8 cellular contexts compared by ENCODE assay signal in the genomic region with DNA sequence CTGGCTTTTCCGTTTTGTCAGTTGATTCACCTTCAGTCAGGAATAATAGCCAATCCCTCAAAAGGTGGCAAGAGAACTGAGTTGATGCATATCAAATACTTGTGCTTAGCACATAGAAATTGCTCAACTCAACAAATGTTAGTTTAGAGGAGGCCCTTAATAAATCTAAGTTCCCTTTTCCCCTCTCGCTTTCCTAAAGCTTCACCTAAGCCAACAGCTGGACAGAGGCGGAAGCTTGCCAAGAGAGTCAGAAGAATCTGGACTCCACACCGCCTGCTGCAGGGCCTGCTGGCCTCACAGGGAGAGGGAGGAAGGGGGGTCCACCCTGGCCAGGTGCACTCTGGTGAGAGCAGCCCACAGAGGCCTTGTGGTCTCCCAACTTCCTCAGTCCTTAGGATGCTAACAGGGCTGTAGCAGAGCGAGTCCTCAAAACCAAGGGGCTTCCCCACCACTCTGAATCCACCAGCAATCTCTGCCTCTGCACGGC.
A peak's percentile ranks its signal among the peaks of the same experiment; 100 is the strongest.
DNase-seq lines count a peak whose midpoint lies in the region; ATAC-seq and TF ChIP-seq lines count a peak whose summit lies in the region.

No MANE protein-coding gene starts in this region.

- H3K9me3 Mint-ChIP-seq in MCF 10A (ENCODE audit: unreplicated experiment): no peaks in the 10 kb centered on the region
- no peaks in the 10 kb centered on the region for H3K9me3 Mint-ChIP-seq in naive thymus-derived CD8-positive, alpha-beta T cell

- H3K4me1 Mint-ChIP-seq in MCF 10A (ENCODE audit: insufficient read depth, unreplicated experiment): peaks cover 49% of the 10 kb centered on the region
- peaks cover 30 to 67% (median 40%) of the 10 kb centered on the region in 4 donors for H3K4me1 Mint-ChIP-seq in naive thymus-derived CD8-positive, alpha-beta T cell

- no peaks in the 10 kb centered on the region for H3K27me3 Mint-ChIP-seq in MCF 10A (ENCODE audit: insufficient read depth, unreplicated experiment)
- H3K27me3 Mint-ChIP-seq in naive thymus-derived CD8-positive, alpha-beta T cell: no peaks in the 10 kb centered on the region

- intact Hi-C loops in MCF 10A (cut with micrococcal nuclease): loop anchor here (1.0 to 5.0 kb wide), 3 partner anchors 68 to 287 kb away; no protein-coding TSS in a partner anchor

- H3K27ac Mint-ChIP-seq in MCF 10A (ENCODE audit: low read depth, unreplicated experiment): no peak overlapping the region
- H3K27ac Mint-ChIP-seq in naive thymus-derived CD8-positive, alpha-beta T cell: peak overlapping the region in 3 of 10 donors; percentile 76 to 87 (median 80)

- no peak for TF ChIP-seq POLR2A in GM18505 (IDR thresholded peaks at IDR 0.05; ENCODE audit: borderline replicate concordance, extremely low read depth, insufficient read depth, insufficient read length)

- CTCF ChIA-PET in MCF 10A (lab: Yijun Ruan, JAX): interaction anchor here (0.7 to 1.3 kb wide), 3 partner anchors 142 to 291 kb away, joined by 3 to 4 read pairs (median 3); no protein-coding TSS in a partner anchor

- H3K36me3 Mint-ChIP-seq in MCF 10A (ENCODE audit: insufficient read depth, unreplicated experiment): no peaks in the 10 kb centered on the region
- H3K36me3 Mint-ChIP-seq in naive thymus-derived CD8-positive, alpha-beta T cell: no peaks in the 10 kb centered on the region

- peak; percentile 53 for ATAC-seq in GM21381 (IDR thresholded peaks at IDR 0.05; ENCODE audit: unreplicated experiment)
- peak; percentile 69 to 86 for ATAC-seq in naive thymus-derived CD8-positive, alpha-beta T cell
- no peak for ATAC-seq in GM18505 (IDR thresholded peaks at IDR 0.05; ENCODE audit: unreplicated experiment)

- POLR2A ChIA-PET in MCF 10A (lab: Yijun Ruan, JAX): interaction anchor here (0.9 kb wide), 1 partner anchor 211 kb away, joined by 3 read pairs; no protein-coding TSS in a partner anchor
- POLR2A ChIA-PET in naive thymus-derived CD8-positive, alpha-beta T cell (lab: Charles Lee): interaction anchor here (0.6 kb wide), 1 partner anchor 458 kb away, joined by 4 read pairs; no protein-coding TSS in a partner anchor

- BruUV-seq in MCF 10A (replicated peaks; lab: Mats Ljungman, UMichigan): no TSS peak

- no peak for TF ChIP-seq CTCF in MCF 10A (IDR thresholded peaks at IDR 0.05; ENCODE audit: unreplicated experiment)

- peak overlapping the region; percentile 47 for H3K4me3 Mint-ChIP-seq in MCF 10A (ENCODE audit: unreplicated experiment)
- peak overlapping the region in 6 of 10 donors; percentile 7 to 50 (median 21) for H3K4me3 Mint-ChIP-seq in naive thymus-derived CD8-positive, alpha-beta T cell

- peak; percentile 84 for DNase-seq in CD1c-positive myeloid dendritic cell (ENCODE audit: extremely low spot score)
- DNase-seq in M059J (ENCODE audit: low read depth): peak; percentile 8
- DNase-seq in MCF 10A (ENCODE audit: unreplicated experiment): peak; percentile 37
- DNase-seq in naive thymus-derived CD8-positive, alpha-beta T cell: peak in 1 of 10 donors; percentile 17
- no peak for DNase-seq in NCI-H526 treated with DMSO at 0.1 percent for 48 hours (lab: John Stamatoyannopoulos, UW)
- no peak for DNase-seq in activated CD4-positive, alpha-beta T cell treated with anti-CD3 and anti-CD28 coated beads for 4 hours

Comparison
In these comparisons a context has a peak if more than half of its experiments do, and no peak if none do; other contexts are left out.
1. DNase-seq: peak in CD1c-positive myeloid dendritic cell (single experiment), M059J (single experiment) and MCF 10A (single experiment); none in NCI-H526 treated with DMSO at 0.1 percent for 48 hours (single experiment) and activated CD4-positive, alpha-beta T cell treated with anti-CD3 and anti-CD28 coated beads for 4 hours (0 of 2).